Comparison of ENCODE assay signal across 16 cellular contexts in the genomic region with DNA sequence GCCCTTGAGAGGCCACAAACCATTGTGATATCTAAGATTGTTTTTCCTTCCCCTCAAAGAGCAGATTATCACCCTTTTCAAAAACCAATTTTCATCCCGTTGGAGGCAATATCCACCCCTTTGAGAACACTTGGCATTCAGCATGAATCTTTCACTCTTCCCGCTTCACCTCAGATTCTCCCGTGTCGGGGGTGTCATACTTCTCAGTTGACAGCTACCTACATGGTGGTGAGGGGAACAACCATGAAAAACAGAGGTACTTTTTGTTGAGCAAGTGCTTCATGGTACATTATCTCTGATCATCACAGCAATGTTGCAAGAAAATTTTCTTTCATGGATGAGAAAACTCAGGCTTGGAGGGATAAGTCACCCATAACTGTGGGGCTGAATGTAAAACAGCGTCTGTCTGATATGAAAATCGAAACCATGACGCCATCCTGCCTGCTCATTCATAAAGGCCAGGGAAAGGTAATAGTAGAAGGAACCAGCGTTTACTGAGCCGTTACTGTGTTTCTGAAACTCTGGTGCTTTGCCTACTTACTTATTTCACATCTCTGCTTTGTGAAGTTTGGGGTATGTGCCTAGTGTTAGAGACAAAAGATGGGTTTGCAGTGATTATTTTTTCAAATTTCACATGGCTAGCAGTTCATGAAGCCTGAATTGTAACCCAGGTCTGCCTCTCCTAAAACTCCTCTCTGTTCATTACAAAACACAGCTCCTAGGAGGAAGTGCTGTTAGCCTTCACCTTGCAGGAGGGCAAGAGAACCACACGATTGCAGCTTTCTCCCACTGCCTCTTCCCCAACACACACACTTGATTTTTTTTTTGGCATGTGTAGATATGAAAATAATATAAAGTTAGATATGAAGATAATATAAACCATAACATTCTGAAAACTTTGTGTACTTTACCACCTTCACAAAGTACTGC. TPM values are rescaled to one million over a fixed set of nuclear protein-coding genes. Genes with fewer than 3 reads are reported as not detected.
DNase-seq lines count a peak whose midpoint lies in the region; ATAC-seq and TF ChIP-seq lines count a peak whose summit lies in the region.
"Had no signal": no experiment of that assay in that cellular context is flagged by ENCODE, and none has a peak within 500 bp of the region (broad histone marks: within the 10 kb centered on the region; RNA-seq: fewer than 3 reads in every experiment).

No MANE protein-coding gene starts in this region.

- peak overlapping the region; percentile 31; the same call in 1 of the 2 replicates for H3K4me2 ChIP-seq in KMS-11

- peaks cover 28 to 32% of the 10 kb centered on the region in 2 donors for H3K27me3 Mint-ChIP-seq in stimulated activated naive B cell treated with anti-CD40 and anti-IgM and Interleukin-4, amounts not matched to agents 10 μg/mL and 1 μg/mL and 100 μg/mL, for 72 hours

- peak; percentile 65 for ATAC-seq in GM19372 (IDR thresholded peaks at IDR 0.05; ENCODE audit: low read depth, unreplicated experiment)
- peak; percentile 88 for ATAC-seq in HG02798 (IDR thresholded peaks at IDR 0.05; ENCODE audit: poor library complexity, unreplicated experiment)
- no peak for ATAC-seq in body of pancreas
- no peak for ATAC-seq in stimulated activated naive B cell treated with anti-CD40 and anti-IgM and Interleukin-4, amounts not matched to agents 10 μg/mL and 1 μg/mL and 100 μg/mL, for 72 hours (replicated peaks)

- H3K9me3 ChIP-seq in body of pancreas = no peaks in the 10 kb centered on the region
- H3K9me3 ChIP-seq in colonic mucosa = no peaks in the 10 kb centered on the region
- H3K9me3 ChIP-seq: vagina had no signal

- WGBS in body of pancreas, 2 donors = 72 to 80% methylated on average over 10 of the region's 10 CpGs

- POLR2A ChIA-PET in GM10248 (lab: Yijun Ruan, JAX) = interaction anchor here (1.4 kb wide), 1 partner anchor 26 kb away, joined by 3 read pairs; no protein-coding TSS in a partner anchor

- CTCF ChIA-PET in GM10248 (lab: Yijun Ruan, JAX) = interaction anchor here (0.8 to 2.3 kb wide), 3 partner anchors 16 to 80 kb away, joined by 3 to 8 read pairs (median 4); no protein-coding TSS in a partner anchor

- intact Hi-C loops in body of pancreas (cut with DNase I) = no loop called here
- intact Hi-C loops in colonic mucosa (cut with DNase I) = no loop called here

- H3K27ac Mint-ChIP-seq in stimulated activated naive B cell treated with anti-CD40 and anti-IgM and Interleukin-4, amounts not matched to agents 10 μg/mL and 1 μg/mL and 100 μg/mL, for 72 hours = no peak overlapping the region
- H3K27ac Mint-ChIP-seq: activated B cell treated with CpG ODN at 0.5 μM for 24 hours; activated naive CD4-positive, alpha-beta T cell treated with anti-CD3 and anti-CD28 coated beads for 36 hours had no signal

- H3K36me3 Mint-ChIP-seq in stimulated activated naive B cell treated with anti-CD40 and anti-IgM and Interleukin-4, amounts not matched to agents 10 μg/mL and 1 μg/mL and 100 μg/mL, for 72 hours = no peaks in the 10 kb centered on the region

- H3K79me2 ChIP-seq in KMS-11 (ENCODE audit: insufficient read depth, low read depth) = no peaks in the 10 kb centered on the region

- peak overlapping the region; percentile 55 for H2AFZ ChIP-seq in KMS-11 (ENCODE audit: low read depth)

- DNase-seq in GM10248 (ENCODE audit: extremely low spot score) (peak; percentile 60), body of pancreas (no peak), colonic mucosa (no peak), retina (no peak)
- DNase-seq in stimulated activated naive B cell treated with anti-CD40 and anti-IgM and Interleukin-4, amounts not matched to agents 10 μg/mL and 1 μg/mL and 100 μg/mL, for 72 hours = no peak
- DNase-seq: activated B cell treated with CpG ODN at 0.5 μM for 24 hours; activated naive CD4-positive, alpha-beta T cell treated with anti-CD3 and anti-CD28 coated beads for 36 hours; GF-D8; glutamatergic neuron had no signal

- H3K27me3 ChIP-seq in KMS-11 (ENCODE audit: insufficient read depth, low read depth) (no peaks in the 10 kb centered on the region), body of pancreas (no peaks in the 10 kb centered on the region), colonic mucosa (no peaks in the 10 kb centered on the region)
- H3K27me3 ChIP-seq: right atrium auricular region, vagina had no signal

- H3K4me1 ChIP-seq in KMS-11 (ENCODE audit: low read depth, poor library complexity, severe bottlenecking) (peaks cover 19% of the 10 kb centered on the region), body of pancreas (no peaks in the 10 kb centered on the region), colonic mucosa (no peaks in the 10 kb centered on the region)
- H3K4me1 ChIP-seq: right atrium auricular region, vagina had no signal

- peaks cover 0 to 2% of the 10 kb centered on the region in 2 donors for H3K9me3 Mint-ChIP-seq in stimulated activated naive B cell treated with anti-CD40 and anti-IgM and Interleukin-4, amounts not matched to agents 10 μg/mL and 1 μg/mL and 100 μg/mL, for 72 hours
- H3K9me3 Mint-ChIP-seq: activated B cell treated with CpG ODN at 0.5 μM for 24 hours; activated naive CD4-positive, alpha-beta T cell treated with anti-CD3 and anti-CD28 coated beads for 36 hours had no signal

- H3K27ac ChIP-seq in KMS-11 (peak overlapping the region; percentile 25; the same call in 1 of the 2 replicates), body of pancreas (no peak overlapping the region), colonic mucosa (no peak overlapping the region)
- H3K27ac ChIP-seq: coronary artery, right atrium auricular region, vagina had no signal

- H3K4me3 Mint-ChIP-seq in stimulated activated naive B cell treated with anti-CD40 and anti-IgM and Interleukin-4, amounts not matched to agents 10 μg/mL and 1 μg/mL and 100 μg/mL, for 72 hours = no peak overlapping the region
- H3K4me3 Mint-ChIP-seq: activated B cell treated with CpG ODN at 0.5 μM for 24 hours; activated naive CD4-positive, alpha-beta T cell treated with anti-CD3 and anti-CD28 coated beads for 36 hours had no signal

- TF ChIP-seq POLR2A in body of pancreas (IDR thresholded peaks at IDR 0.05) = no peak

- no peak for TF ChIP-seq CTCF in GM10248 (IDR thresholded peaks at IDR 0.05; ENCODE audit: control extremely low read depth, extremely low read depth, low read depth, missing control alignments)
- no peak for TF ChIP-seq CTCF in KMS-11 (conservative IDR thresholded peaks at IDR 0.05; ENCODE audit: low read depth, low read length)
- no peak for TF ChIP-seq CTCF in body of pancreas (IDR thresholded peaks at IDR 0.05)
- TF ChIP-seq CTCF in colonic mucosa (IDR thresholded peaks at IDR 0.05) = no peak

- 0 out of 2 replicates have a peak overlapping the region, but pooled peaks have one; percentile 12 for H3K9ac ChIP-seq in KMS-11
- no peak overlapping the region for H3K9ac ChIP-seq in colonic mucosa (ENCODE audit: low read depth in 2 of 2, low read length in 2 of 2)

- H3K4me3 ChIP-seq in KMS-11 (IDR thresholded peaks at IDR 0.05; ENCODE audit: insufficient read depth, low read depth, low read length) = no peak overlapping the region
- no peak overlapping the region for H3K4me3 ChIP-seq in body of pancreas
- no peak overlapping the region for H3K4me3 ChIP-seq in colonic mucosa
- H3K4me3 ChIP-seq: coronary artery, right atrium auricular region, vagina had no signal

- no peaks in the 10 kb centered on the region for H4K20me1 ChIP-seq in KMS-11 (ENCODE audit: insufficient read depth)

- H3K36me3 ChIP-seq in KMS-11 (ENCODE audit: insufficient read depth) = no peaks in the 10 kb centered on the region
- H3K36me3 ChIP-seq in body of pancreas (replicated peaks in 1 of 2; ENCODE audit: insufficient read depth in 1 of 2, low read depth in 2 of 2) = no peaks in the 10 kb centered on the region
- H3K36me3 ChIP-seq in colonic mucosa = no peaks in the 10 kb centered on the region
- H3K36me3 ChIP-seq: right atrium auricular region, vagina had no signal

- H3K4me1 Mint-ChIP-seq in stimulated activated naive B cell treated with anti-CD40 and anti-IgM and Interleukin-4, amounts not matched to agents 10 μg/mL and 1 μg/mL and 100 μg/mL, for 72 hours = no peaks in the 10 kb centered on the region
- H3K4me1 Mint-ChIP-seq: activated B cell treated with CpG ODN at 0.5 μM for 24 hours had no signal

RNA-seq across cellular contexts. Expression of a gene that starts 35.4 kb away (rescaled TPM):
- 10 to 100 TPM in 1 of 2 donors, under 1 TPM in 1; 0.78 to 20.4 TPM for total RNA-seq in body of pancreas
- total RNA-seq in colonic mucosa = 1 to 10 TPM in 1 of 2 donors, under 1 TPM in 1; 0.17 to 1.1 TPM
- total RNA-seq: activated B cell treated with CpG ODN at 0.5 μM for 24 hours, RPMI7951 had no signal

Comparison
In these comparisons a context has a peak if more than half of its experiments do, and no peak if none do; other contexts are left out.
1. ATAC-seq: peak in GM19372 (single experiment) and HG02798 (single experiment); none in body of pancreas (single experiment) and stimulated activated naive B cell treated with anti-CD40 and anti-IgM and Interleukin-4, amounts not matched to agents 10 μg/mL and 1 μg/mL and 100 μg/mL, for 72 hours (0 of 2).